17 cellular contexts compared by ENCODE assay signal in the genomic region with DNA sequence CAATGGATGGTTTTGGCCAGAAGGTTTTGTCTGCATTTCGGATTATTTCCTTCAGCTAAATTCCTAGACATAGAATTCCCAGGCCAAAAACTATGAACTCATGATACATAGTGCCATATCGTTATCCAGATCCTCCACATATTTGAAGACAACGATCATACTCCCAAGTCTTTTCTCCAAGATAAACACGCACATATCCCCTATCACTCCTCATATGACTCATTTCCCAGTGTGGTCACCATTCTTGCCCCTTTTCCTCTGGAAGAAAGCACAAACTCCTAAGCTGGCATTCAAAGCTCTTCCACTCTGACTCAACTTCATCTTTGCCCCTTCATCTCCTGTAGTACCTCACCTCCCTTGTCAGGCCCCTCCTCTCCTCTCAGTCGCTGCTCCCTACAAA.
DNase-seq lines count a peak whose midpoint lies in the region; FAIRE-seq and TF ChIP-seq lines count a peak whose summit lies in the region.
"Had no signal": no experiment of that assay in that cellular context is flagged by ENCODE, and none has a peak within 500 bp of the region (broad histone marks: within the 10 kb centered on the region; RNA-seq: fewer than 3 reads in every experiment).

No MANE protein-coding gene starts in this region.

- H3K27me3 ChIP-seq in ACC112 (ENCODE audit: insufficient read depth, low read length) (no peaks in the 10 kb centered on the region), astrocyte (ENCODE audit: insufficient read depth, low read length) (no peaks in the 10 kb centered on the region), BE2C (no peaks in the 10 kb centered on the region)

- H3K4me3 Mint-ChIP-seq in astrocyte (ENCODE audit: unreplicated experiment), result no peak overlapping the region
- H3K4me3 Mint-ChIP-seq: central memory CD8-positive, alpha-beta T cell; neural crest cell; stimulated activated naive CD8-positive, alpha-beta T cell treated with anti-CD3 and anti-CD28 coated beads, Interleukin-15, amount 100 ng/mL, for 72 hours had no signal

- no peaks in the 10 kb centered on the region for H4K20me1 ChIP-seq in astrocyte (ENCODE audit: insufficient read depth, low read length)

- peaks cover under 1% of the 10 kb centered on the region for H3K27me3 Mint-ChIP-seq in astrocyte (ENCODE audit: low read depth, unreplicated experiment)
- H3K27me3 Mint-ChIP-seq: central memory CD8-positive, alpha-beta T cell; stimulated activated naive CD8-positive, alpha-beta T cell treated with anti-CD3 and anti-CD28 coated beads, Interleukin-15, amount 100 ng/mL, for 72 hours had no signal

- H3K4me2 ChIP-seq in astrocyte (ENCODE audit: low read length), result peak overlapping the region; percentile 43
- H3K4me2 ChIP-seq: A549 had no signal

- no peak overlapping the region for H3K27ac Mint-ChIP-seq in astrocyte (ENCODE audit: unreplicated experiment)
- H3K27ac Mint-ChIP-seq: stimulated activated naive CD8-positive, alpha-beta T cell treated with anti-CD3 and anti-CD28 coated beads, Interleukin-15, amount 100 ng/mL, for 72 hours had no signal

- H2AFZ ChIP-seq in ACC112 (ENCODE audit: low read length, unreplicated experiment), result no peak overlapping the region
- no peak overlapping the region for H2AFZ ChIP-seq in astrocyte (ENCODE audit: low read depth, low read length)

- H3K36me3 Mint-ChIP-seq in astrocyte (ENCODE audit: low read depth, unreplicated experiment), result no peaks in the 10 kb centered on the region

- FAIRE-seq in astrocyte (lab: Jason Lieb, UNC), result peak; percentile 84
- FAIRE-seq: A549, small intestine had no signal

- DNase-seq in HFF-Myc (ENCODE audit: extremely low read depth, low read depth), result peak; percentile 16
- DNase-seq in astrocyte (ENCODE audit: low read depth), result peak; percentile 95
- DNase-seq in iris pigment epithelial cell (ENCODE audit: low read depth), result peak; percentile 67
- no peak for DNase-seq in BE2C
- no peak for DNase-seq in iPS-NIHi11 (ENCODE audit: low spot score)
- DNase-seq in NCI-H510A treated with DMSO at 0.1 percent for 48 hours (lab: John Stamatoyannopoulos, UW), result no peak
- DNase-seq in hippocampal formation (lab: John Stamatoyannopoulos, UW), result no peak
- DNase-seq: activated naive CD4-positive, alpha-beta T cell; MV-4-11; NCI-H2171 treated with DMSO at 0.1 percent for 48 hours; small intestine; stimulated activated naive CD8-positive, alpha-beta T cell treated with anti-CD3 and anti-CD28 coated beads, Interleukin-15, amount 100 ng/mL, for 72 hours had no signal

- peaks cover 5% of the 10 kb centered on the region for H3K4me1 Mint-ChIP-seq in astrocyte (ENCODE audit: low read depth, unreplicated experiment)
- H3K4me1 Mint-ChIP-seq: central memory CD8-positive, alpha-beta T cell; neural crest cell; stimulated activated naive CD8-positive, alpha-beta T cell treated with anti-CD3 and anti-CD28 coated beads, Interleukin-15, amount 100 ng/mL, for 72 hours had no signal

- TF ChIP-seq CTCF in HFF-Myc (IDR thresholded peaks at IDR 0.05; ENCODE audit: low read depth, low read length, missing control alignments), result no peak
- no peak for TF ChIP-seq CTCF in astrocyte (IDR thresholded peaks at IDR 0.05; ENCODE audit: insufficient read depth, low read depth, low read length)
- no peak for TF ChIP-seq CTCF in BE2C (IDR thresholded peaks at IDR 0.05; ENCODE audit: low read depth, low read length)

- no peaks in the 10 kb centered on the region for H3K9me3 Mint-ChIP-seq in astrocyte (ENCODE audit: unreplicated experiment)
- H3K9me3 Mint-ChIP-seq: central memory CD8-positive, alpha-beta T cell; neural crest cell; stimulated activated naive CD8-positive, alpha-beta T cell treated with anti-CD3 and anti-CD28 coated beads, Interleukin-15, amount 100 ng/mL, for 72 hours had no signal

- H3K4me1 ChIP-seq in ACC112 (ENCODE audit: control insufficient read depth, insufficient read depth, low read length, unreplicated experiment) (peaks cover 21% of the 10 kb centered on the region), astrocyte (ENCODE audit: insufficient read depth, low read length) (peaks cover 13% of the 10 kb centered on the region), BE2C (no peaks in the 10 kb centered on the region)

- no peaks in the 10 kb centered on the region for H3K36me3 ChIP-seq in ACC112 (ENCODE audit: insufficient read depth, low read length)
- H3K36me3 ChIP-seq in astrocyte (ENCODE audit: insufficient read depth, low read length), result no peaks in the 10 kb centered on the region
- no peaks in the 10 kb centered on the region for H3K36me3 ChIP-seq in BE2C

- H3K79me2 ChIP-seq in ACC112 (ENCODE audit: control insufficient read depth, insufficient read depth, low read length, unreplicated experiment), result no peaks in the 10 kb centered on the region
- H3K79me2 ChIP-seq in astrocyte (ENCODE audit: insufficient read depth, low read length), result no peaks in the 10 kb centered on the region

- no peak overlapping the region for H3K9ac ChIP-seq in astrocyte (ENCODE audit: low read length)

- H3K9me3 ChIP-seq in astrocyte (ENCODE audit: insufficient read depth, low read depth, low read length) (no peaks in the 10 kb centered on the region), BE2C (no peaks in the 10 kb centered on the region)
- H3K9me3 ChIP-seq: A549 had no signal

- H3K4me3 ChIP-seq in ACC112 (ENCODE audit: low read depth, low read length) (peak overlapping the region; percentile 33; the same call in 1 of the 2 replicates), HFF-Myc (replicated peaks; ENCODE audit: low read depth, low read length) (no peak overlapping the region), astrocyte (ENCODE audit: insufficient read depth, low read depth, low read length) (no peak overlapping the region), BE2C (ENCODE audit: low read depth, low read length) (no peak overlapping the region)
- H3K4me3 ChIP-seq: A549 had no signal

- H3K27ac ChIP-seq in ACC112 (ENCODE audit: low read depth, low read length) (peak overlapping the region; percentile 42), astrocyte (ENCODE audit: low read depth, low read length) (peak overlapping the region; percentile 35)
- H3K27ac ChIP-seq: A549, epithelial cell of prostate had no signal

Comparison
In these comparisons a context has a peak if more than half of its experiments do, and no peak if none do; other contexts are left out.
1. DNase-seq: peak in HFF-Myc (single experiment), astrocyte (single experiment) and iris pigment epithelial cell (single experiment); none in BE2C (single experiment), iPS-NIHi11 (single experiment), NCI-H510A treated with DMSO at 0.1 percent for 48 hours (single experiment) and hippocampal formation (0 of 2).